Comparison of ENCODE assay signal across 8 cellular contexts in the genomic region with DNA sequence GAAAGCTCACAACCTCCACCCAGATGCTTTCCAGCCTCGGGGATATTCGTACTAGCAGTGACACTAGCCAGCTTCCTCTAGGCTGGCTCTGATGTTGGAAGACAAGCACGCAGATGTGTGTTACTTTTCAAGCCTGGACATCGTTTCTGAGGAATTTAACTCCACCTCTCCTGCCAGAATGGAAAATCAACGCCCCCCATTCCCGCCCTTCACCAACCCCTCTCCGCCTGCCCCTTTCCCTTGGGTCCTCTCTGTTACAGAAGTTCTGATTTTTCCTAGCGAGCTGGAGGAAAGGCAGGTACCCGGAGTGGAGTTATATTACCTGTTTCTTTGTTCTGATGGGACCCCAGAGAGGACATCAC. TPM values are rescaled to one million over a fixed set of nuclear protein-coding genes. Genes with fewer than 3 reads are reported as not detected.
DNase-seq lines count a peak whose midpoint lies in the region; ATAC-seq, FAIRE-seq and TF ChIP-seq lines count a peak whose summit lies in the region.

No MANE protein-coding gene starts in this region.

- H3K4me3 ChIP-seq in OCI-LY1 (ENCODE audit: low read depth, low read length, poor library complexity, severe bottlenecking): peak overlapping the region; percentile 85
- peak overlapping the region; percentile 56 to 91 (median 77) for H3K4me3 ChIP-seq in adrenal gland
- peak overlapping the region; percentile 81 for H3K4me3 ChIP-seq in parathyroid adenoma (ENCODE audit: low read depth, low read length)

- intact Hi-C loops in adrenal gland (cut with DNase I) (loop anchor here in 1 of 2 donors (2.0 kb wide), 1 partner anchor 46 kb away; the partner anchor contains the start of gene PAIP1), cardiac septum (cut with DNase I) (loop anchor here (1.0 kb wide), 1 partner anchor 45 kb away; the partner anchor contains the start of gene PAIP1), posterior vena cava (cut with DNase I) (loop anchor here in 1 of 2 donors (5.0 kb wide), 1 partner anchor 40 kb away; no protein-coding TSS in a partner anchor)

- no peaks in the 10 kb centered on the region for H3K27me3 ChIP-seq in OCI-LY1 (ENCODE audit: insufficient read depth, low read length)
- no peaks in the 10 kb centered on the region for H3K27me3 ChIP-seq in adrenal gland
- no peaks in the 10 kb centered on the region for H3K27me3 ChIP-seq in parathyroid adenoma (ENCODE audit: control insufficient read depth, insufficient read depth, low read length)

- H3K4me1 ChIP-seq in OCI-LY1 (ENCODE audit: insufficient read depth, low read length, severe bottlenecking) (peaks cover 19% of the 10 kb centered on the region), adrenal gland (replicated peaks in 1 of 2) (peaks cover 11 to 17% of the 10 kb centered on the region in 2 donors), parathyroid adenoma (peaks cover 7% of the 10 kb centered on the region)

- no peaks in the 10 kb centered on the region for H4K20me1 ChIP-seq in OCI-LY1 (ENCODE audit: insufficient read depth, low read length)

- WGBS in adrenal gland, 4 donors: 0 to 1% (median 1%) methylated on average over 9 of the region's 9 CpGs

- FAIRE-seq in HTR-8/SVneo (lab: Jason Lieb, UNC): no peak

- H3K9ac ChIP-seq in OCI-LY1 (ENCODE audit: low read length): peak overlapping the region; percentile 91
- H3K9ac ChIP-seq in parathyroid adenoma: peak overlapping the region; percentile 70

- peak; percentile 20 for ATAC-seq in GM18867 (IDR thresholded peaks at IDR 0.05; ENCODE audit: unreplicated experiment)

- H3K4me2 ChIP-seq in OCI-LY1 (ENCODE audit: low read length) (peak overlapping the region; percentile 88), parathyroid adenoma (ENCODE audit: low read length) (peak overlapping the region; percentile 92)

- H3K36me3 ChIP-seq in OCI-LY1 (ENCODE audit: insufficient read depth, low read length) (peaks cover 19% of the 10 kb centered on the region), adrenal gland (replicated peaks in 1 of 2) (no peaks in the 10 kb centered on the region), parathyroid adenoma (ENCODE audit: control insufficient read depth, insufficient read depth, low read length) (no peaks in the 10 kb centered on the region)

- H2AFZ ChIP-seq in OCI-LY1 (ENCODE audit: low read length) (peak overlapping the region; percentile 44), parathyroid adenoma (peak overlapping the region; percentile 95)

- peaks cover 36% of the 10 kb centered on the region for H3K79me2 ChIP-seq in OCI-LY1 (ENCODE audit: insufficient read depth, low read length)
- H3K79me2 ChIP-seq in parathyroid adenoma: peaks cover 15% of the 10 kb centered on the region

- DNase-seq in Ammon's horn (ENCODE audit: low spot score) (peak; percentile 23), HTR-8/SVneo (ENCODE audit: insufficient read length, low spot score) (peak; percentile 71), adrenal gland (peak; percentile 26 to 68 (median 41)), cardiac septum (ENCODE audit: low spot score) (peak; percentile 75), posterior vena cava (ENCODE audit: low spot score) (no peak)

- H3F3A ChIP-seq in OCI-LY1 (ENCODE audit: insufficient read depth, low read length): no peaks in the 10 kb centered on the region

- H3K9me2 ChIP-seq in OCI-LY1 (ENCODE audit: low read depth, low read length): no peaks in the 10 kb centered on the region

- no peaks in the 10 kb centered on the region for H3K9me3 ChIP-seq in OCI-LY1 (ENCODE audit: low read length)
- no peaks in the 10 kb centered on the region for H3K9me3 ChIP-seq in adrenal gland (replicated peaks in 1 of 3)
- H3K9me3 ChIP-seq in parathyroid adenoma (ENCODE audit: control insufficient read depth, low read length): no peaks in the 10 kb centered on the region

- peak in 1 of 2 donors; percentile 49 for TF ChIP-seq POLR2A in adrenal gland (IDR thresholded peaks at IDR 0.05)

- H3K27ac ChIP-seq in OCI-LY1 (ENCODE audit: low read depth, low read length, poor library complexity, severe bottlenecking) (peak overlapping the region; percentile 85), adrenal gland (peak overlapping the region; percentile 61 to 88 (median 76)), parathyroid adenoma (peak overlapping the region; percentile 74)

- no peak for TF ChIP-seq CTCF in OCI-LY1 (IDR thresholded peaks at IDR 0.05; ENCODE audit: low read length)
- TF ChIP-seq CTCF in adrenal gland (IDR thresholded peaks at IDR 0.05): no peak
- no peak for TF ChIP-seq CTCF in parathyroid adenoma (IDR thresholded peaks at IDR 0.05)

RNA-seq across cellular contexts. Expression of gene NNT, which starts 0.5 kb away (rescaled TPM):
- total RNA-seq in adrenal gland (100 to 1,000 TPM in 1 of 8 donors, 10 to 100 TPM in 7; 43.1 to 104 (median 62.5) TPM), cardiac septum (396 TPM), posterior vena cava (10 to 100 TPM; 62.4 to 65.1 TPM)
- 10 to 100 TPM in 2 of 3 donors, 1 to 10 TPM in 1; 6.9 to 62.2 (median 12.2) TPM for polyA plus RNA-seq in adrenal gland

RNA-seq across cellular contexts. Expression of gene PAIP1, which starts 45.6 kb away (rescaled TPM):
- total RNA-seq in adrenal gland: 100 to 1,000 TPM in 1 of 8 donors, 10 to 100 TPM in 7; 74.3 to 262 (median 84.6) TPM
- polyA plus RNA-seq in adrenal gland: 100 to 1,000 TPM in 1 of 3 donors, 10 to 100 TPM in 2; 54.8 to 122 (median 66.2) TPM
- total RNA-seq in cardiac septum: 118 TPM
- total RNA-seq in posterior vena cava: 10 to 100 TPM; 65.4 to 81.6 TPM
